In the genomic region with DNA sequence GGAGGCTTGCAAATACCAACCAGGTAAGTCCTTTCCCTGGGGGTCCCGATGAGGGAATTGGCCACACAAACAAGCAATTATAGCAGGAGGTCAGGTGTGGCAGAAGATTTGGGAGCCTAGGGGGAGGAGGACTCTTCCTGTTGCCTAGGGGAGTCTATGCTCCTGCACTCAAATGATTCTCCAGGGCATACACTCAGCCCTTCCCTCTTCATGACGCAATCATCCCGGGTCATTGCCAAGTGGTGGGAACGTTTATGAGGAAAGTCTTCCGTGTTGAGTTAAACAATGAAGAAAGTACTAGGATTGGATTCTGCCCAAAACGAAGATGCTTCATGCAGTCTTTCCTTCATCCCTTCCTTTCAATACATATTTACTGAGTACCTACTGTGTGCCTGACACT, we compare ENCODE assay signal across 24 cellular contexts.
DNase-seq lines count a peak whose midpoint lies in the region; ATAC-seq, FAIRE-seq and TF ChIP-seq lines count a peak whose summit lies in the region.
"Had no signal": no experiment of that assay in that cellular context is flagged by ENCODE, and none has a peak within 500 bp of the region (broad histone marks: within the 10 kb centered on the region; RNA-seq: fewer than 3 reads in every experiment).

No MANE protein-coding gene starts in this region.

- no peak for TF ChIP-seq POLR2A in H54 (IDR thresholded peaks at IDR 0.05; ENCODE audit: low read depth, low read length)

- H4K20me1 ChIP-seq in mammary epithelial cell (ENCODE audit: insufficient read depth, low read length) = no peaks in the 10 kb centered on the region

- DNase-seq in AG10803 (ENCODE audit: low read depth) = peak; percentile 18
- DNase-seq in HuH-7 (ENCODE audit: low spot score) = peak; percentile 17
- peak; percentile 21 for DNase-seq in mammary epithelial cell
- DNase-seq in left lobe of liver (ENCODE audit: low spot score) = no peak
- no peak for DNase-seq in activated CD4-positive, alpha-beta T cell treated with anti-CD3 and anti-CD28 coated beads, Interleukin-2, amount 10 ng/mL, durations not matched to agents 24 days and 14 days
- no peak for DNase-seq in H54 (ENCODE audit: insufficient read length, low spot score)
- DNase-seq: activated CD4-positive, CD25-positive, alpha-beta regulatory T cell treated with anti-CD3 and anti-CD28 coated beads, Interleukin-2, amount 50 U/mL, for 72 hours; activated gamma-delta T cell treated with Interleukin-2 at 50 U/mL for 16 hours; activated T-cell treated with anti-CD3 and anti-CD28 coated beads, Interleukin-2, amount 50 U/mL, for 1 hour; heart right ventricle; Kasumi-1; NCI-H1092; NCI-H187 treated with DMSO at 0.1 percent for 48 hours; NCI-H446; OCI-M1; SHP77 treated with DMSO at 0.1 percent for 48 hours; stimulated activated CD4-positive, alpha-beta T cell treated with anti-CD3 and anti-CD28 coated beads, Interleukin-2, amount 100 ng/mL, for 24 hours; substantia nigra; SW 1271 had no signal

- in situ Hi-C loops in mammary epithelial cell (cut with MboI; ENCODE audit: low sequenced_read_pairs in 2 of 2) = no loop called here

- H3K4me3 ChIP-seq in AG10803 (ENCODE audit: low read length) (no peak overlapping the region), mammary epithelial cell (replicated peaks in 1 of 3; ENCODE audit: insufficient read depth in 1 of 3, low read depth in 2 of 3, low read length in 3 of 3) (no peak overlapping the region)
- H3K4me3 ChIP-seq: GM12878, heart right ventricle, skin epidermis had no signal

- no TSS peak for BruUV-seq in mammary epithelial cell (replicated peaks; lab: Mats Ljungman, UMichigan)

- no peaks in the 10 kb centered on the region for H3K4me1 ChIP-seq in mammary epithelial cell (ENCODE audit: insufficient read depth, low read length)
- H3K4me1 ChIP-seq: foreskin keratinocyte, heart right ventricle had no signal

- H3K27ac Mint-ChIP-seq in activated CD4-positive, alpha-beta T cell treated with anti-CD3 and anti-CD28 coated beads, Interleukin-2, amount 10 ng/mL, durations not matched to agents 24 days and 14 days = no peak overlapping the region

- no peak overlapping the region for H3K4me2 ChIP-seq in mammary epithelial cell (ENCODE audit: insufficient read depth, low read depth, low read length)

- peak; percentile 26 for ATAC-seq in left lobe of liver
- no peak for ATAC-seq in GM18907 (IDR thresholded peaks at IDR 0.05; ENCODE audit: unreplicated experiment)
- ATAC-seq: foreskin keratinocyte, GM12878 had no signal

- H3K27ac ChIP-seq in mammary epithelial cell (ENCODE audit: insufficient read depth, low read depth, low read length) = no peak overlapping the region
- H3K27ac ChIP-seq: C4-2B, foreskin keratinocyte, heart right ventricle, skin epidermis had no signal

- H3K27me3 Mint-ChIP-seq in activated CD4-positive, alpha-beta T cell treated with anti-CD3 and anti-CD28 coated beads, Interleukin-2, amount 10 ng/mL, durations not matched to agents 24 days and 14 days = peaks cover 4% of the 10 kb centered on the region

- dilution Hi-C loops in mammary epithelial cell (cut with HindIII; ENCODE audit: low sequenced_read_pairs) = no loop called here

- H3K4me1 Mint-ChIP-seq in activated CD4-positive, alpha-beta T cell treated with anti-CD3 and anti-CD28 coated beads, Interleukin-2, amount 10 ng/mL, durations not matched to agents 24 days and 14 days = peaks cover 1% of the 10 kb centered on the region

- intact Hi-C loops in mammary epithelial cell (cut with micrococcal nuclease) = no loop called here
- intact Hi-C loops in activated CD4-positive, alpha-beta T cell treated with anti-CD3 and anti-CD28 coated beads, Interleukin-2, amount 10 ng/mL, durations not matched to agents 24 days and 14 days (cut with micrococcal nuclease) = no loop called here

- no peaks in the 10 kb centered on the region for H3K9me3 Mint-ChIP-seq in activated CD4-positive, alpha-beta T cell treated with anti-CD3 and anti-CD28 coated beads, Interleukin-2, amount 10 ng/mL, durations not matched to agents 24 days and 14 days

- WGBS in mammary epithelial cell (ENCODE audit: low coverage, missing lambda C conversion rate) = 23% methylated on average over 5 of the region's 6 CpGs

- H3K4me3 Mint-ChIP-seq in activated CD4-positive, alpha-beta T cell treated with anti-CD3 and anti-CD28 coated beads, Interleukin-2, amount 10 ng/mL, durations not matched to agents 24 days and 14 days = no peak overlapping the region

- H2AFZ ChIP-seq in mammary epithelial cell (ENCODE audit: low read depth, low read length) = no peak overlapping the region

- no peaks in the 10 kb centered on the region for H3K79me2 ChIP-seq in mammary epithelial cell (ENCODE audit: insufficient read depth, low read length)

- TF ChIP-seq CTCF in AG10803 (conservative IDR thresholded peaks at IDR 0.05; ENCODE audit: low read length) = no peak
- TF ChIP-seq CTCF in mammary epithelial cell (conservative IDR thresholded peaks at IDR 0.05 in 1 of 2, IDR thresholded peaks at IDR 0.05 in 1 of 2; ENCODE audit: extremely low read depth in 1 of 2, insufficient read depth in 1 of 2, low read depth in 1 of 2, low read length in 2 of 2) = no peak

- H3K9ac ChIP-seq in mammary epithelial cell (ENCODE audit: insufficient read depth, low read length) = no peak overlapping the region

- H3K9me3 ChIP-seq in mammary epithelial cell (replicated peaks; ENCODE audit: insufficient read depth, low read length) = no peaks in the 10 kb centered on the region
- H3K9me3 ChIP-seq: heart right ventricle had no signal

- CTCF ChIA-PET in mammary epithelial cell (lab: Charles Lee; ENCODE audit: low non-redundant PET) = no interaction called here

- FAIRE-seq in H54 (lab: Jason Lieb, UNC) = no peak
- FAIRE-seq: GM12878 had no signal

- no peaks in the 10 kb centered on the region for H3K36me3 ChIP-seq in mammary epithelial cell (ENCODE audit: insufficient read depth, low read length)
- H3K36me3 ChIP-seq: heart right ventricle had no signal

- H3K27me3 ChIP-seq in mammary epithelial cell (ENCODE audit: insufficient read depth, low read length) = no peaks in the 10 kb centered on the region
- H3K27me3 ChIP-seq: foreskin keratinocyte had no signal

- no peaks in the 10 kb centered on the region for H3K36me3 Mint-ChIP-seq in activated CD4-positive, alpha-beta T cell treated with anti-CD3 and anti-CD28 coated beads, Interleukin-2, amount 10 ng/mL, durations not matched to agents 24 days and 14 days (ENCODE audit: low read depth)

Comparison
In these comparisons a context has a peak if more than half of its experiments do, and no peak if none do; other contexts are left out.
1. DNase-seq: peak in AG10803 (single experiment), HuH-7 (single experiment) and mammary epithelial cell (single experiment); none in left lobe of liver (single experiment), activated CD4-positive, alpha-beta T cell treated with anti-CD3 and anti-CD28 coated beads, Interleukin-2, amount 10 ng/mL, durations not matched to agents 24 days and 14 days (single experiment) and H54 (single experiment).